ENCODE assay signal across 8 cellular contexts in the genomic region with DNA sequence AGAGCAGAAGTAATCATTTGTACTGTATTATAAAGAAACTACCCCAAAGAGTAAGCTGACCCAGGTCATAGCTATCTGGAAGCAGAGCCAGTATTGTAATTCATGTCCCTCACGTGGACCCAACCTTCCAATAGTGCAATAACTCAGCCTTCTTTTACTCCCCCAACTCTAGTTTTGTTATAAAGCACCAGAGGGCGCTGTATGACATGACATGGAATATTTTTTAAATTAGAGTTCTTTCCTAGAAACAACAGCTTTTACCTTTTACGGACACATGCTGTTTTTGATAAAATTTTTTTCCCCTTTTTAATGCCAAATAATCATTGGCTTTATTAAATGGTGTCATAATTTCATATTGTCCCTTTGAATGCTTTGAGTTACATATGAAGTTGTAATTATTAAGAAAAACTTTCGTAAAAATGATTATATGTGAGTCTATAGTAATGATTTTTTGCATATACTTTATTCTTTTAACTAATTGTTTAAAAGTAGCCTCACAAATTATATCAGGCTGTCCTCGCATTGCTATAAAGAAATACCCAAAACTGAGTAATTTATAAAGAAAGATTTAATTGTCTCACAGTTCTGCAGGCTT.
DNase-seq lines count a peak whose midpoint lies in the region; ATAC-seq, FAIRE-seq and TF ChIP-seq lines count a peak whose summit lies in the region.

No MANE protein-coding gene starts in this region.

- H3F3A ChIP-seq in PC-3 (ENCODE audit: low read length, unreplicated experiment), result no peaks in the 10 kb centered on the region

- H3K18ac ChIP-seq in H1 (ENCODE audit: extremely low read depth, low read length) (no peak overlapping the region), mesendoderm (ENCODE audit: low read length) (no peak overlapping the region)

- H3K36me3 ChIP-seq in PC-3 (ENCODE audit: low read depth, low read length) (peaks cover 18% of the 10 kb centered on the region), H1 (ENCODE audit: control insufficient read depth in 2 of 4, insufficient read depth in 4 of 4, low read length in 3 of 4) (peaks cover 0 to 7% (median 0%) of the 10 kb centered on the region in 4 experiments; a peak in 2 of 8 replicates), mesendoderm (ENCODE audit: control insufficient read depth, insufficient read depth, low read length) (no peaks in the 10 kb centered on the region)

- TF ChIP-seq RAD21 in H1 (IDR thresholded peaks at IDR 0.05 in 1 of 2, conservative IDR thresholded peaks at IDR 0.05 in 1 of 2; ENCODE audit: low read depth in 2 of 2, low read length in 2 of 2), result peak; percentile 72 to 74

- ATAC-seq in PC-3 (peak; percentile 93), GM18511 (IDR thresholded peaks at IDR 0.05; ENCODE audit: unreplicated experiment) (no peak)
- no peak for ATAC-seq in stimulated activated effector memory CD8-positive, alpha-beta T cell treated with anti-CD3 and anti-CD28 coated beads, Interleukin-12 subunit alpha, Interleukin-12 subunit beta, amount 100 ng/mL, for 72 hours

- H3K4me1 Mint-ChIP-seq in stimulated activated effector memory CD8-positive, alpha-beta T cell treated with anti-CD3 and anti-CD28 coated beads, Interleukin-12 subunit alpha, Interleukin-12 subunit beta, amount 100 ng/mL, for 72 hours, result peaks cover 7% of the 10 kb centered on the region

- no peak overlapping the region for H4K91ac ChIP-seq in H1 (replicated peaks; ENCODE audit: insufficient read length, low read length)

- H3K9ac ChIP-seq in PC-3 (ENCODE audit: low read length), result no peak overlapping the region
- H3K9ac ChIP-seq in H1 (replicated peaks in 1 of 4; ENCODE audit: extremely low read depth in 1 of 4, low read depth in 3 of 4, low read length in 3 of 4), result no peak overlapping the region
- H3K9ac ChIP-seq in mesendoderm (ENCODE audit: low read length), result no peak overlapping the region

- no peaks in the 10 kb centered on the region for H3K9me2 ChIP-seq in PC-3 (replicated peaks; ENCODE audit: low read length)

- H2BK15ac ChIP-seq in H1 (ENCODE audit: low read length) (no peak overlapping the region), mesendoderm (replicated peaks; ENCODE audit: low read depth) (no peak overlapping the region)

- no peak for TF ChIP-seq EP300 in H1 (IDR thresholded peaks at IDR 0.05; ENCODE audit: borderline replicate concordance in 1 of 2, low read depth in 2 of 2, low read length in 2 of 2)

- H3K4me2 ChIP-seq in PC-3 (ENCODE audit: low read length) (peak overlapping the region; percentile 34; the same call in 1 of the 2 replicates), H1 (ENCODE audit: insufficient read depth in 1 of 2, low read depth in 2 of 2, low read length in 2 of 2) (no peak overlapping the region), mesendoderm (ENCODE audit: low read length) (no peak overlapping the region)

- no peak overlapping the region for H3K4me3 ChIP-seq in PC-3 (ENCODE audit: low read length)
- no peak overlapping the region for H3K4me3 ChIP-seq in H1 (ENCODE audit: extremely low read depth in 1 of 4, insufficient read depth in 2 of 4, low read depth in 3 of 4, low read length in 4 of 4)
- no peak overlapping the region for H3K4me3 ChIP-seq in mesendoderm (ENCODE audit: low read length)

- H4K20me1 ChIP-seq in PC-3 (ENCODE audit: low read length), result no peaks in the 10 kb centered on the region
- H4K20me1 ChIP-seq in H1 (replicated peaks in 1 of 2; ENCODE audit: control insufficient read depth in 1 of 2, insufficient read depth in 2 of 2, low read length in 2 of 2), result no peaks in the 10 kb centered on the region

- H2BK120ac ChIP-seq in H1 (replicated peaks; ENCODE audit: low read depth, low read length) (no peak overlapping the region), mesendoderm (ENCODE audit: low read depth, low read length) (no peak overlapping the region)

- intact Hi-C loops in PC-3 (cut with micrococcal nuclease), result loop anchor here (1.0 to 5.0 kb wide), 2 partner anchors 113 to 351 kb away; no protein-coding TSS in a partner anchor

- no peak overlapping the region for H2BK20ac ChIP-seq in H1 (ENCODE audit: low read length)

- 60% methylated on average over 5 of the region's 5 CpGs; no CpG with 5 or more reads in 1 of the 2 experiments for WGBS in H1 (ENCODE audit: extremely low coverage in 1 of 2, insufficient coverage in 1 of 2, insufficient read length in 1 of 2, insufficient replicate concordance in 2 of 2, low coverage in 1 of 2, low lambda C conversion rate in 2 of 2, missing lambda C conversion rate in 1 of 2), 2 experiments
- WGBS in mesendoderm (ENCODE audit: extremely low coverage, insufficient coverage, low lambda C conversion rate), result no CpG with 5 or more reads among the region's 5 CpGs

- H3K27ac ChIP-seq in PC-3 (ENCODE audit: low read length) (peak overlapping the region; percentile 38), H1 (ENCODE audit: low read depth, low read length) (no peak overlapping the region), mesendoderm (ENCODE audit: low read depth, low read length) (no peak overlapping the region)

- H3K9me3 ChIP-seq in PC-3 (ENCODE audit: low read length) (no peaks in the 10 kb centered on the region), H1 (ENCODE audit: insufficient read depth in 2 of 2, low read depth in 1 of 2, low read length in 1 of 2) (no peaks in the 10 kb centered on the region)

- H3K4ac ChIP-seq in H1 (replicated peaks; ENCODE audit: insufficient read length, low read depth, low read length) (no peak overlapping the region), mesendoderm (ENCODE audit: low read depth, low read length) (no peak overlapping the region)

- TF ChIP-seq POLR2A in H1 (IDR thresholded peaks at IDR 0.05; ENCODE audit: control extremely low read depth in 1 of 2, low read depth in 2 of 2, low read length in 2 of 2), result no peak

- DNase-seq in DMS53 treated with DMSO at 0.1 percent for 48 hours (lab: John Stamatoyannopoulos, UW; ENCODE audit: unreplicated experiment), result peak; percentile 42
- peak; percentile 33 for DNase-seq in HTR-8/SVneo (ENCODE audit: insufficient read length, low spot score)
- DNase-seq in PC-3, result peak; percentile 77
- no peak for DNase-seq in H1 (ENCODE audit: low read depth in 1 of 2, low spot score in 2 of 2)
- peak; percentile 76 for DNase-seq in mesendoderm
- no peak for DNase-seq in stimulated activated effector memory CD8-positive, alpha-beta T cell treated with anti-CD3 and anti-CD28 coated beads, Interleukin-12 subunit alpha, Interleukin-12 subunit beta, amount 100 ng/mL, for 72 hours (ENCODE audit: low spot score in 2 of 2)
- DNase-seq in stimulated activated naive CD4-positive, alpha-beta T cell treated with Interleukin-2 at 50 U/mL for 16 hours (lab: John Stamatoyannopoulos, UW), result no peak

- H3K56ac ChIP-seq in H1 (replicated peaks; ENCODE audit: insufficient read length, low read depth, low read length) (no peak overlapping the region), mesendoderm (ENCODE audit: low read length) (no peak overlapping the region)

- H2BK5ac ChIP-seq in H1 (ENCODE audit: low read depth, low read length) (no peak overlapping the region), mesendoderm (ENCODE audit: low read length) (no peak overlapping the region)

- H3K79me1 ChIP-seq in H1 (ENCODE audit: low read depth, low read length) (no peaks in the 10 kb centered on the region), mesendoderm (ENCODE audit: low read length) (no peaks in the 10 kb centered on the region)

- H2AFZ ChIP-seq in PC-3 (ENCODE audit: low read length), result no peak overlapping the region
- H2AFZ ChIP-seq in H1 (ENCODE audit: low read length), result no peak overlapping the region

- CTCF ChIA-PET in PC-3 (lab: Charles Lee), result interaction anchor here (0.7 to 1.2 kb wide), 5 partner anchors 15 to 350 kb away, joined by 3 to 18 read pairs (median 5); no protein-coding TSS in a partner anchor
- CTCF ChIA-PET in H1 (lab: Charles Lee; ENCODE audit: partially characterized antibody), result interaction anchor here (0.7 to 2.6 kb wide), 15 partner anchors 11 to 357 kb away, joined by 3 to 42 read pairs (median 5); no protein-coding TSS in a partner anchor

- H4K5ac ChIP-seq in H1 (ENCODE audit: insufficient read length, low read depth, low read length) (no peak overlapping the region), mesendoderm (ENCODE audit: low read length) (no peak overlapping the region)

- no peak overlapping the region for H3K4me3 Mint-ChIP-seq in stimulated activated effector memory CD8-positive, alpha-beta T cell treated with anti-CD3 and anti-CD28 coated beads, Interleukin-12 subunit alpha, Interleukin-12 subunit beta, amount 100 ng/mL, for 72 hours

- H2AK5ac ChIP-seq in H1 (ENCODE audit: low read depth, low read length) (no peak overlapping the region), mesendoderm (ENCODE audit: low read length) (no peak overlapping the region)

- no peak for FAIRE-seq in HTR-8/SVneo (lab: Jason Lieb, UNC)
- FAIRE-seq in H1 (lab: Jason Lieb, UNC), result peak; percentile 28

- H3K23ac ChIP-seq in H1 (ENCODE audit: insufficient read length) (no peak overlapping the region), mesendoderm (ENCODE audit: low read length) (no peak overlapping the region)

- H3K27ac Mint-ChIP-seq in stimulated activated effector memory CD8-positive, alpha-beta T cell treated with anti-CD3 and anti-CD28 coated beads, Interleukin-12 subunit alpha, Interleukin-12 subunit beta, amount 100 ng/mL, for 72 hours, result no peak overlapping the region

- H3K79me2 ChIP-seq in PC-3 (ENCODE audit: low read length) (no peaks in the 10 kb centered on the region), H1 (ENCODE audit: control insufficient read depth in 1 of 2, insufficient read depth in 2 of 2, low read length in 2 of 2) (no peaks in the 10 kb centered on the region), mesendoderm (ENCODE audit: control insufficient read depth, insufficient read depth, low read length) (no peaks in the 10 kb centered on the region)

- H4K8ac ChIP-seq in H1 (ENCODE audit: extremely low read depth, insufficient read depth, low read length) (no peak overlapping the region), mesendoderm (ENCODE audit: low read depth, low read length) (no peak overlapping the region)

- H3K4me1 ChIP-seq in PC-3 (ENCODE audit: insufficient read depth, low read length) (peaks cover 13% of the 10 kb centered on the region), H1 (replicated peaks in 1 of 4; ENCODE audit: control insufficient read depth in 3 of 4, insufficient read depth in 4 of 4, low read length in 3 of 4) (no peaks in the 10 kb centered on the region), mesendoderm (ENCODE audit: control insufficient read depth, low read depth, low read length) (no peaks in the 10 kb centered on the region)

- POLR2A ChIA-PET in PC-3 (lab: Charles Lee; ENCODE audit: unreplicated experiment), result no interaction called here
- POLR2A ChIA-PET in H1 (lab: Charles Lee; ENCODE audit: partially characterized antibody), result no interaction called here

- no peaks in the 10 kb centered on the region for H3K27me3 ChIP-seq in PC-3 (ENCODE audit: low read length)
- H3K27me3 ChIP-seq in H1 (replicated peaks in 1 of 4; ENCODE audit: control insufficient read depth in 3 of 4, extremely low read depth in 1 of 4, insufficient read depth in 3 of 4, low read length in 3 of 4), result no peaks in the 10 kb centered on the region
- H3K27me3 ChIP-seq in mesendoderm (ENCODE audit: insufficient read depth, low read length, poor library complexity), result no peaks in the 10 kb centered on the region

- peaks cover 82% of the 10 kb centered on the region for H3K36me3 Mint-ChIP-seq in stimulated activated effector memory CD8-positive, alpha-beta T cell treated with anti-CD3 and anti-CD28 coated beads, Interleukin-12 subunit alpha, Interleukin-12 subunit beta, amount 100 ng/mL, for 72 hours

- H3K14ac ChIP-seq in H1 (ENCODE audit: insufficient read length), result no peak overlapping the region

- TF ChIP-seq CTCF in PC-3 (conservative IDR thresholded peaks at IDR 0.05; ENCODE audit: low read depth, low read length) (peak; percentile 88), H1 (IDR thresholded peaks at IDR 0.05; ENCODE audit: control extremely low read depth in 1 of 3, insufficient read depth in 1 of 3, low read depth in 1 of 3, low read length in 3 of 3) (peak in 2 of 3 experiments; percentile 56 to 57; a peak in 2 of 4 replicates)

- no peaks in the 10 kb centered on the region for H3K9me3 Mint-ChIP-seq in stimulated activated effector memory CD8-positive, alpha-beta T cell treated with anti-CD3 and anti-CD28 coated beads, Interleukin-12 subunit alpha, Interleukin-12 subunit beta, amount 100 ng/mL, for 72 hours

- no peak overlapping the region for H2BK12ac ChIP-seq in H1 (ENCODE audit: low read depth, low read length)

- no peaks in the 10 kb centered on the region for H3K23me2 ChIP-seq in H1 (ENCODE audit: low read depth, low read length)

- no TSS peak for BruUV-seq in PC-3 (replicated peaks; lab: Mats Ljungman, UMichigan)

Comparison
In these comparisons a context has a peak if more than half of its experiments do, and no peak if none do; other contexts are left out.
1. DNase-seq: peak in DMS53 treated with DMSO at 0.1 percent for 48 hours (single experiment), HTR-8/SVneo (single experiment), PC-3 (single experiment) and mesendoderm (single experiment); none in H1 (0 of 2), stimulated activated effector memory CD8-positive, alpha-beta T cell treated with anti-CD3 and anti-CD28 coated beads, Interleukin-12 subunit alpha, Interleukin-12 subunit beta, amount 100 ng/mL, for 72 hours (0 of 2) and stimulated activated naive CD4-positive, alpha-beta T cell treated with Interleukin-2 at 50 U/mL for 16 hours (single experiment).